In genomic region chr2:3838348-3838747, GRCh38 we compare ENCODE assay signal across 19 cellular contexts.
"Had no signal": no experiment of that assay in that cellular context is flagged by ENCODE, and none has a peak within 500 bp of the region (broad histone marks: within the 10 kb centered on the region; RNA-seq: fewer than 3 reads in every experiment).

No MANE protein-coding gene starts in this region.

- ATAC-seq: left ventricle myocardium superior; lower lobe of right lung; naive thymus-derived CD8-positive, alpha-beta T cell; pancreas; right lobe of liver had no signal

- H3K4me1 Mint-ChIP-seq: stimulated activated naive B cell treated with anti-CD40 and anti-IgM and Interleukin-4, amounts not matched to agents 10 μg/mL and 1 μg/mL and 100 μg/mL, for 72 hours had no signal

- H3K27ac ChIP-seq: dorsolateral prefrontal cortex, lower lobe of right lung, neutrophil, pancreas, right lobe of liver, thoracic aorta, transverse colon, vagina had no signal

- H3K36me3 Mint-ChIP-seq: naive thymus-derived CD8-positive, alpha-beta T cell; stimulated activated naive B cell treated with anti-CD40 and anti-IgM and Interleukin-4, amounts not matched to agents 10 μg/mL and 1 μg/mL and 100 μg/mL, for 72 hours had no signal

- H3K4me3 ChIP-seq: dorsolateral prefrontal cortex, lower lobe of right lung, pancreas, right lobe of liver, smooth muscle cell, thoracic aorta, transverse colon, vagina had no signal

- H3K27me3 Mint-ChIP-seq: stimulated activated naive CD8-positive, alpha-beta T cell treated with anti-CD3 and anti-CD28 coated beads, Interleukin-15, Interleukin-2, amounts not matched to agents 100 ng/mL and 50 ng/mL, for 24 hours had no signal

- H3K4me1 ChIP-seq: lower lobe of right lung, pancreas, right lobe of liver, transverse colon, vagina had no signal

- H3K4me3 Mint-ChIP-seq: naive thymus-derived CD8-positive, alpha-beta T cell; stimulated activated naive B cell treated with anti-CD40 and anti-IgM and Interleukin-4, amounts not matched to agents 10 μg/mL and 1 μg/mL and 100 μg/mL, for 72 hours; stimulated activated naive CD8-positive, alpha-beta T cell treated with anti-CD3 and anti-CD28 coated beads, Interleukin-15, Interleukin-2, amounts not matched to agents 100 ng/mL and 50 ng/mL, for 24 hours had no signal

- H3K9me3 ChIP-seq: lower lobe of right lung, neutrophil, pancreas, right lobe of liver, thoracic aorta, transverse colon, vagina had no signal

- DNase-seq: cortex of kidney; dorsolateral prefrontal cortex; effector CD4-positive, alpha-beta T cell; hypothalamus; left ventricle myocardium superior; lower lobe of right lung; naive thymus-derived CD8-positive, alpha-beta T cell; pancreas; retina; right lobe of liver; stimulated activated CD4-positive, alpha-beta T cell treated with anti-CD3 and anti-CD28 coated beads, Interleukin-12 subunit alpha, Interleukin-12 subunit beta, amount 100 ng/mL, for 4 hours; stimulated activated CD4-positive, alpha-beta T cell treated with anti-CD3 and anti-CD28 coated beads, Interleukin-2, amount 100 ng/mL, for 24 hours; stimulated activated naive B cell treated with anti-CD40 and anti-IgM and Interleukin-4, amounts not matched to agents 10 μg/mL and 1 μg/mL and 100 μg/mL, for 72 hours; transverse colon had no signal

- H3K27ac Mint-ChIP-seq: naive thymus-derived CD8-positive, alpha-beta T cell; stimulated activated naive B cell treated with anti-CD40 and anti-IgM and Interleukin-4, amounts not matched to agents 10 μg/mL and 1 μg/mL and 100 μg/mL, for 72 hours; stimulated activated naive CD8-positive, alpha-beta T cell treated with anti-CD3 and anti-CD28 coated beads, Interleukin-15, Interleukin-2, amounts not matched to agents 100 ng/mL and 50 ng/mL, for 24 hours had no signal

- H3K27me3 ChIP-seq: neutrophil, pancreas, right lobe of liver, transverse colon, vagina had no signal
